Comparison of ENCODE assay signal across 8 cellular contexts in genomic region chr19:13846533-13847032, GRCh38. TPM values are rescaled to one million over a fixed set of nuclear protein-coding genes. Genes with fewer than 3 reads are reported as not detected.
DNase-seq lines count a peak whose midpoint lies in the region; ATAC-seq and TF ChIP-seq lines count a peak whose summit lies in the region.

No MANE protein-coding gene starts in this region.

- H3K36me3 Mint-ChIP-seq in natural killer cell treated with Interleukin-12 subunit alpha and Interleukin-12 subunit beta and Interleukin-15 and Interleukin-18, amount 100 ng/mL, for 72 hours = no peaks in the 10 kb centered on the region

- H3K27me3 Mint-ChIP-seq in natural killer cell treated with Interleukin-12 subunit alpha and Interleukin-12 subunit beta and Interleukin-15 and Interleukin-18, amount 100 ng/mL, for 72 hours = no peaks in the 10 kb centered on the region
- H3K27me3 Mint-ChIP-seq in stimulated activated naive CD8-positive, alpha-beta T cell treated with anti-CD3 and anti-CD28 coated beads, Interleukin-15, amount 100 ng/mL, for 72 hours = no peaks in the 10 kb centered on the region

- 20% methylated on average over 1 of the region's 13 CpGs for WGBS in esophagus muscularis mucosa

- peaks cover 16% of the 10 kb centered on the region for H3K79me2 ChIP-seq in ACC112 (ENCODE audit: control insufficient read depth, insufficient read depth, low read length, unreplicated experiment)

- ATAC-seq in GM18517 (IDR thresholded peaks at IDR 0.05; ENCODE audit: unreplicated experiment) (peak; percentile 57), HG03097 (IDR thresholded peaks at IDR 0.05; ENCODE audit: low FRiP score, unreplicated experiment) (peak; percentile 36)
- peak; percentile 82 to 84 for ATAC-seq in natural killer cell treated with Interleukin-12 subunit alpha and Interleukin-12 subunit beta and Interleukin-15 and Interleukin-18, amount 100 ng/mL, for 72 hours
- ATAC-seq in stimulated activated naive CD8-positive, alpha-beta T cell treated with anti-CD3 and anti-CD28 coated beads, Interleukin-15, amount 100 ng/mL, for 72 hours = peak; percentile 86

- H3K36me3 ChIP-seq in ACC112 (ENCODE audit: insufficient read depth, low read length) = peaks cover 4% of the 10 kb centered on the region; the same call in 1 of the 2 replicates
- H3K36me3 ChIP-seq in esophagus muscularis mucosa = peaks cover 0 to 1% (median 0%) of the 10 kb centered on the region in 4 donors

- peak overlapping the region; percentile 92 to 100 for H3K27ac Mint-ChIP-seq in natural killer cell treated with Interleukin-12 subunit alpha and Interleukin-12 subunit beta and Interleukin-15 and Interleukin-18, amount 100 ng/mL, for 72 hours
- H3K27ac Mint-ChIP-seq in stimulated activated naive CD8-positive, alpha-beta T cell treated with anti-CD3 and anti-CD28 coated beads, Interleukin-15, amount 100 ng/mL, for 72 hours = peak overlapping the region; percentile 99 to 100

- H3K27me3 ChIP-seq in ACC112 (ENCODE audit: insufficient read depth, low read length) = no peaks in the 10 kb centered on the region
- no peaks in the 10 kb centered on the region for H3K27me3 ChIP-seq in esophagus muscularis mucosa

- H3K27ac ChIP-seq in ACC112 (ENCODE audit: low read depth, low read length) = peak overlapping the region; percentile 99
- peak overlapping the region; percentile 99 to 100 (median 100) for H3K27ac ChIP-seq in esophagus muscularis mucosa (replicated peaks in 1 of 4)

- H3K4me1 Mint-ChIP-seq in natural killer cell treated with Interleukin-12 subunit alpha and Interleukin-12 subunit beta and Interleukin-15 and Interleukin-18, amount 100 ng/mL, for 72 hours (ENCODE audit: low read depth in 2 of 2) = peaks cover 34 to 36% of the 10 kb centered on the region in 2 donors
- H3K4me1 Mint-ChIP-seq in stimulated activated naive CD8-positive, alpha-beta T cell treated with anti-CD3 and anti-CD28 coated beads, Interleukin-15, amount 100 ng/mL, for 72 hours = peaks cover 75% of the 10 kb centered on the region

- H3K4me1 ChIP-seq in ACC112 (ENCODE audit: control insufficient read depth, insufficient read depth, low read length, unreplicated experiment) = peaks cover 45% of the 10 kb centered on the region
- peaks cover 72 to 86% (median 81%) of the 10 kb centered on the region in 4 donors for H3K4me1 ChIP-seq in esophagus muscularis mucosa

- no peak for TF ChIP-seq CTCF in esophagus muscularis mucosa (IDR thresholded peaks at IDR 0.05)

- no peaks in the 10 kb centered on the region for H3K9me3 Mint-ChIP-seq in natural killer cell treated with Interleukin-12 subunit alpha and Interleukin-12 subunit beta and Interleukin-15 and Interleukin-18, amount 100 ng/mL, for 72 hours
- no peaks in the 10 kb centered on the region for H3K9me3 Mint-ChIP-seq in stimulated activated naive CD8-positive, alpha-beta T cell treated with anti-CD3 and anti-CD28 coated beads, Interleukin-15, amount 100 ng/mL, for 72 hours

- TF ChIP-seq EP300 in esophagus muscularis mucosa (IDR thresholded peaks at IDR 0.05) = no peak

- DNase-seq in OCI-M1 (lab: John Stamatoyannopoulos, UW) = peak; percentile 100
- peak; percentile 97 for DNase-seq in activated T-cell treated with anti-CD3 and anti-CD28 coated beads, Interleukin-2, amount 50 U/mL, for 1 hour
- DNase-seq in esophagus muscularis mucosa (ENCODE audit: extremely low spot score) = no peak
- DNase-seq in natural killer cell treated with Interleukin-12 subunit alpha and Interleukin-12 subunit beta and Interleukin-15 and Interleukin-18, amount 100 ng/mL, for 72 hours (ENCODE audit: low spot score) = peak; percentile 97
- peak; percentile 97 to 100 for DNase-seq in stimulated activated naive CD8-positive, alpha-beta T cell treated with anti-CD3 and anti-CD28 coated beads, Interleukin-15, amount 100 ng/mL, for 72 hours

- no peak overlapping the region for H2AFZ ChIP-seq in ACC112 (ENCODE audit: low read length, unreplicated experiment)

- intact Hi-C loops in esophagus muscularis mucosa (cut with DNase I) = loop anchor here (10.0 kb wide), 1 partner anchor 692 kb away; the partner anchor contains the start of genes IER2 and STX10

- H3K4me3 Mint-ChIP-seq in natural killer cell treated with Interleukin-12 subunit alpha and Interleukin-12 subunit beta and Interleukin-15 and Interleukin-18, amount 100 ng/mL, for 72 hours = peak overlapping the region; percentile 80
- peak overlapping the region; percentile 83 to 91 for H3K4me3 Mint-ChIP-seq in stimulated activated naive CD8-positive, alpha-beta T cell treated with anti-CD3 and anti-CD28 coated beads, Interleukin-15, amount 100 ng/mL, for 72 hours

- H3K9me3 ChIP-seq in esophagus muscularis mucosa = no peaks in the 10 kb centered on the region

- H3K4me3 ChIP-seq in ACC112 (ENCODE audit: low read depth, low read length) = peak overlapping the region; percentile 76
- peak overlapping the region; percentile 62 to 71 (median 64) for H3K4me3 ChIP-seq in esophagus muscularis mucosa

- no peak for TF ChIP-seq POLR2A in esophagus muscularis mucosa (IDR thresholded peaks at IDR 0.05; ENCODE audit: low read depth)

RNA-seq across cellular contexts. Expression of gene NANOS3, which starts 30.4 kb away (rescaled TPM):
- total RNA-seq in esophagus muscularis mucosa = not detected
- under 1 TPM in 1 of 2 donors, not detected in 1; 0.95 TPM for total RNA-seq in natural killer cell treated with Interleukin-12 subunit alpha and Interleukin-12 subunit beta and Interleukin-15 and Interleukin-18, amount 100 ng/mL, for 72 hours

RNA-seq across cellular contexts. Expression of gene ZSWIM4, which starts 51.3 kb away (rescaled TPM):
- total RNA-seq in esophagus muscularis mucosa = 10 to 100 TPM in 1 of 4 donors, 1 to 10 TPM in 3; 5.3 to 11.6 (median 7.8) TPM
- 1 to 10 TPM; 8.3 to 9.7 TPM for total RNA-seq in natural killer cell treated with Interleukin-12 subunit alpha and Interleukin-12 subunit beta and Interleukin-15 and Interleukin-18, amount 100 ng/mL, for 72 hours

RNA-seq across cellular contexts. Expression of gene BRME1, which starts 59.3 kb away (rescaled TPM):
- total RNA-seq in esophagus muscularis mucosa = 1 to 10 TPM in 1 of 4 donors, under 1 TPM in 3; 0.42 to 1.1 (median 0.78) TPM
- total RNA-seq in natural killer cell treated with Interleukin-12 subunit alpha and Interleukin-12 subunit beta and Interleukin-15 and Interleukin-18, amount 100 ng/mL, for 72 hours = 1 to 10 TPM; 3.7 to 4.0 TPM

RNA-seq across cellular contexts. Expression of gene CC2D1A, which starts 59.4 kb away (rescaled TPM):
- total RNA-seq in esophagus muscularis mucosa = 10 to 100 TPM; 22.9 to 42.8 (median 33.6) TPM
- total RNA-seq in natural killer cell treated with Interleukin-12 subunit alpha and Interleukin-12 subunit beta and Interleukin-15 and Interleukin-18, amount 100 ng/mL, for 72 hours = 10 to 100 TPM; 33.2 to 41.3 TPM

Comparison
In these comparisons a context has a peak if more than half of its experiments do, and no peak if none do; other contexts are left out.
1. ATAC-seq: peak in every context shown above with its lines; median percentile 86 in stimulated activated naive CD8-positive, alpha-beta T cell treated with anti-CD3 and anti-CD28 coated beads, Interleukin-15, amount 100 ng/mL, for 72 hours; 83 in natural killer cell treated with Interleukin-12 subunit alpha and Interleukin-12 subunit beta and Interleukin-15 and Interleukin-18, amount 100 ng/mL, for 72 hours; 57 in GM18517; 36 in HG03097.